1 cellular context compared by ENCODE assay signal in genomic region chr15:43775411-43775965, GRCh38.
TF ChIP-seq lines count a peak whose summit lies in the region.

No MANE protein-coding gene starts in this region.

TF ChIP-seq in HepG2, 621 proteins besides CTCF, POLR2A, EP300 and RAD21 (continued from another document and continues in another):
- TF ChIP-seq ZNF318 (CRISPR knock-in tag; IDR thresholded peaks at IDR 0.05), result no peak
- peak; percentile 24; the same call in 1 of the 2 replicates for TF ChIP-seq MED1 (CRISPR knock-in tag; IDR thresholded peaks at IDR 0.05)
- TF ChIP-seq SPEN (CRISPR knock-in tag; IDR thresholded peaks at IDR 0.05; ENCODE audit: low read depth), result no peak
- TF ChIP-seq ZNF672 (CRISPR knock-in tag; IDR thresholded peaks at IDR 0.05), result no peak
- TF ChIP-seq SNAPC2 (CRISPR knock-in tag; IDR thresholded peaks at IDR 0.05), result no peak
- no peak for TF ChIP-seq ZNF496 (CRISPR knock-in tag; IDR thresholded peaks at IDR 0.05; ENCODE audit: insufficient replicate concordance)
- TF ChIP-seq ZNF24 (IDR thresholded peaks at IDR 0.05), result no peak
- no peak for TF ChIP-seq ZNF142 (CRISPR knock-in tag; IDR thresholded peaks at IDR 0.05)
- TF ChIP-seq YEATS4 (CRISPR knock-in tag; IDR thresholded peaks at IDR 0.05; ENCODE audit: borderline replicate concordance), result 0 out of 2 replicates have a peak, but pooled peaks have one; percentile 21
- no peak for TF ChIP-seq ZNF639 (CRISPR knock-in tag; conservative IDR thresholded peaks at IDR 0.05)
- TF ChIP-seq ZNF205 (CRISPR knock-in tag; IDR thresholded peaks at IDR 0.05), result no peak
- TF ChIP-seq ZNF800 (CRISPR knock-in tag; IDR thresholded peaks at IDR 0.05), result no peak
- TF ChIP-seq ZNF333 (CRISPR knock-in tag; IDR thresholded peaks at IDR 0.05; ENCODE audit: borderline replicate concordance), result 0 out of 2 replicates have a peak, but pooled peaks have one; percentile 48
- no peak for TF ChIP-seq GPBP1L1 (CRISPR knock-in tag; IDR thresholded peaks at IDR 0.05)
- TF ChIP-seq HNRNPH1 (optimal IDR thresholded peaks at IDR 0.05; ENCODE audit: low read depth, low read length), result no peak
- no peak for TF ChIP-seq PLSCR1 (CRISPR knock-in tag; IDR thresholded peaks at IDR 0.05; ENCODE audit: borderline replicate concordance)
- peak; percentile 36; the same call in 1 of the 2 replicates for TF ChIP-seq ZNF224 (CRISPR knock-in tag; IDR thresholded peaks at IDR 0.05)
- TF ChIP-seq BRCA1 (CRISPR knock-in tag; IDR thresholded peaks at IDR 0.05), result no peak
- TF ChIP-seq XRCC5 (optimal IDR thresholded peaks at IDR 0.05; ENCODE audit: low read length), result peak; percentile 91
- 0 out of 2 replicates have a peak, but pooled peaks have one; percentile 39 for TF ChIP-seq BORCS8-MEF2B (CRISPR knock-in tag; IDR thresholded peaks at IDR 0.05)
- TF ChIP-seq SRSF4 (IDR thresholded peaks at IDR 0.05; ENCODE audit: low read depth, low read length, poor library complexity, severe bottlenecking), result no peak
- TF ChIP-seq SRSF1 (optimal IDR thresholded peaks at IDR 0.05; ENCODE audit: low read depth, low read length), result no peak
- no peak for TF ChIP-seq NRL (CRISPR knock-in tag; IDR thresholded peaks at IDR 0.05; ENCODE audit: borderline replicate concordance)
- TF ChIP-seq KLF11 (CRISPR knock-in tag; IDR thresholded peaks at IDR 0.05), result no peak
- no peak for TF ChIP-seq THRA (CRISPR knock-in tag; IDR thresholded peaks at IDR 0.05; ENCODE audit: borderline replicate concordance)
- no peak for TF ChIP-seq ZNF446 (CRISPR knock-in tag; IDR thresholded peaks at IDR 0.05)
- TF ChIP-seq FOXP1 (IDR thresholded peaks at IDR 0.05), result no peak
- TF ChIP-seq FOXP1 (CRISPR knock-in tag; IDR thresholded peaks at IDR 0.05), result no peak
